In genomic region chr14:36132826-36133225, GRCh38 we compare ENCODE assay signal across 39 cellular contexts. TPM values are rescaled to one million over a fixed set of nuclear protein-coding genes. Genes with fewer than 3 reads are reported as not detected.
"Had no signal": no experiment of that assay in that cellular context is flagged by ENCODE, and none has a peak within 500 bp of the region (broad histone marks: within the 10 kb centered on the region; RNA-seq: fewer than 3 reads in every experiment).

No MANE protein-coding gene starts in this region.

- H3K4me3 ChIP-seq: MG63 had no signal

- DNase-seq: Karpas-422, Kasumi-1, MG63, MM.1S, MV-4-11, NCI-H1048, NCI-H1092, NCI-H1092 treated with DMSO at 0.1 percent for 48 hours, NCI-H1105, NCI-H1105 treated with DMSO at 0.1 percent for 48 hours, NCI-H1417, NCI-H1417 treated with DMSO at 0.1 percent for 48 hours, NCI-H1436, NCI-H1436 treated with DMSO at 0.1 percent for 48 hours, NCI-H146, NCI-H1694, NCI-H1694 treated with DMSO at 0.1 percent for 48 hours, NCI-H187, NCI-H187 treated with DMSO at 0.1 percent for 48 hours, NCI-H1930, NCI-H2029, NCI-H2029 treated with DMSO at 0.1 percent for 48 hours, NCI-H2081, NCI-H2081 treated with DMSO at 0.1 percent for 48 hours, NCI-H2107, NCI-H2171, NCI-H2171 treated with DMSO at 0.1 percent for 48 hours, NCI-H2227 treated with DMSO at 0.1 percent for 48 hours, NCI-H226, NCI-H345, NCI-H446, NCI-H446 treated with DMSO at 0.1 percent for 48 hours, NCI-H510A, NCI-H510A treated with DMSO at 0.1 percent for 48 hours, NCI-H524 had no signal

RNA-seq across cellular contexts. Expression of gene PTCSC3, which starts 43.7 kb away (rescaled TPM):
- total RNA-seq: LHCN-M2, M059J, MCF 10A, NCI-H460 had no signal
